In genomic region chr4:113831469-113831868, GRCh38 we compare ENCODE assay signal across 24 cellular contexts.
"Had no signal": no experiment of that assay in that cellular context is flagged by ENCODE, and none has a peak within 500 bp of the region (broad histone marks: within the 10 kb centered on the region; RNA-seq: fewer than 3 reads in every experiment).

No MANE protein-coding gene starts in this region.

- H3K27me3 ChIP-seq: body of pancreas, cardiac muscle cell, heart right ventricle, right lobe of liver, stomach, suprapubic skin, tibial nerve, uterus had no signal

- H3K4me1 ChIP-seq: body of pancreas, lower lobe of right lung, right lobe of liver, stomach, suprapubic skin, uterus had no signal

- DNase-seq: activated CD4-positive, alpha-beta memory T cell treated with anti-CD3 and anti-CD28 coated beads for 36 hours; activated CD4-positive, alpha-beta T cell treated with anti-CD3 and anti-CD28 coated beads for 48 hours; activated CD8-positive, alpha-beta memory T cell treated with anti-CD3 and anti-CD28 coated beads, Interleukin-2, amount 10 ng/mL, durations not matched to agents 7 days and 5 days; activated gamma-delta T cell; activated T-cell treated with anti-CD3 and anti-CD28 coated beads for 4 hours; anterior cingulate cortex; body of pancreas; cortex of kidney; endodermal cell; heart right ventricle; kidney; lower lobe of right lung; mucosa of descending colon; naive B cell; posterior cingulate gyrus; right lobe of liver; stimulated activated CD4-positive, alpha-beta T cell treated with anti-CD3 and anti-CD28 coated beads, Interleukin-1b, Interleukin-23, amount 100 ng/mL, for 48 hours; stomach; uterus had no signal

- H3K36me3 ChIP-seq: cardiac muscle cell, heart right ventricle, lower lobe of right lung, right lobe of liver, stomach, suprapubic skin, tibial nerve, uterus had no signal

- H3K4me3 ChIP-seq: body of pancreas, cardiac muscle cell, heart right ventricle, lower lobe of right lung, mucosa of descending colon, right lobe of liver, skin epidermis, stomach, suprapubic skin, tibial nerve, uterus had no signal

- H3K9me3 ChIP-seq: body of pancreas, heart right ventricle, lower lobe of right lung, mucosa of descending colon, right lobe of liver, stomach, suprapubic skin, tibial nerve, uterus had no signal

- ATAC-seq: activated CD8-positive, alpha-beta memory T cell treated with anti-CD3 and anti-CD28 coated beads, Interleukin-2, amount 10 ng/mL, durations not matched to agents 7 days and 5 days; body of pancreas; heart right ventricle; left lobe of liver; lower lobe of right lung; mucosa of descending colon; right lobe of liver had no signal

- H3K27ac ChIP-seq: body of pancreas, cardiac muscle cell, heart right ventricle, lower lobe of right lung, right lobe of liver, skin epidermis, stomach, suprapubic skin, tibial nerve, uterus had no signal
